Comparison of ENCODE assay signal across 7 cellular contexts in the genomic region with DNA sequence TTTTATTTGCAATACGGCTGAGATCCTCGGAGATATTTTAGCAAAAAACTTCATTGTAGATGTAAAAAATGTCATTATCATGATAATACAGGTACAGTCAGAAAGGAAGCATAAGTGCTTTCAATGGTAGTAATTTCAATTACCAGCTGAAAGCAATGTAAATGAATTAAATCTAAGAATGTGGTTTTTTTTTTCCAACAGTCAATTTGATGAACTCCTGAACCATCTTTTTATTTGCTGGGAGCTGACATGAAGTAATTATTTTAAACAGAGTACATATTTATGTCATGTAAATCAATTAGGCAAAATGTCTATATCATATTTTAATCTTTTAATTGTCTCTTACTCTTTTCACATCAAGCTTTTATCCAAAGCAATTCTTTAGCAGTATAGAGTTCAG.
"Had no signal": no experiment of that assay in that cellular context is flagged by ENCODE, and none has a peak within 500 bp of the region (broad histone marks: within the 10 kb centered on the region; RNA-seq: fewer than 3 reads in every experiment).

No MANE protein-coding gene starts in this region.

- H3K9me3 Mint-ChIP-seq: IgD-negative memory B cell had no signal

- H3K4me3 ChIP-seq: GM23248 had no signal

- H2AFZ ChIP-seq: GM23248 had no signal

- H3K27ac Mint-ChIP-seq: IgD-negative memory B cell had no signal

- H3K4me2 ChIP-seq: KMS-11 had no signal

- ATAC-seq: HepG2 had no signal

- H3K4me3 Mint-ChIP-seq: IgD-negative memory B cell had no signal

- H3K27ac ChIP-seq: GM23248, KMS-11 had no signal

- DNase-seq: GM23248, H7, HCEC 1CT, KBM-7 had no signal

- H3K4me1 Mint-ChIP-seq: IgD-negative memory B cell had no signal

- H3K9ac ChIP-seq: GM23248, KMS-11 had no signal

- H3K36me3 Mint-ChIP-seq: IgD-negative memory B cell had no signal

- H3K27me3 Mint-ChIP-seq: IgD-negative memory B cell had no signal
